Comparison of ENCODE assay signal across 8 cellular contexts in genomic region chr12:9741726-9742125, GRCh38. TPM values are rescaled to one million over a fixed set of nuclear protein-coding genes. Genes with fewer than 3 reads are reported as not detected.
DNase-seq lines count a peak whose midpoint lies in the region; ATAC-seq and TF ChIP-seq lines count a peak whose summit lies in the region.

No MANE protein-coding gene starts in this region.

- peak; percentile 81 for DNase-seq in activated T-helper 1 cell treated with anti-CD3 and anti-CD28 coated beads, Interleukin-12 subunit alpha, Interleukin-12 subunit beta, Interleukin-2, Interleukin-4 antibody, amounts not matched to agents 30 ng/mL and 10 ng/mL and 1 ng/mL, durations not matched to agents 14 hours and 24 hours and 36 hours (ENCODE audit: low spot score)
- peak; percentile 39 to 94 (median 80) for DNase-seq in stimulated activated naive CD4-positive, alpha-beta T cell (lab: John Stamatoyannopoulos, UW)
- DNase-seq in NCI-H1105 treated with DMSO at 0.1 percent for 48 hours (lab: John Stamatoyannopoulos, UW) (no peak), chondrocyte (ENCODE audit: low spot score) (no peak), T1000 (lab: John Stamatoyannopoulos, UW) (no peak)

- H3K4me3 Mint-ChIP-seq in activated T-helper 1 cell treated with anti-CD3 and anti-CD28 coated beads, Interleukin-12 subunit alpha, Interleukin-12 subunit beta, Interleukin-2, Interleukin-4 antibody, amounts not matched to agents 30 ng/mL and 10 ng/mL and 1 ng/mL, durations not matched to agents 14 hours and 24 hours and 36 hours = peak overlapping the region; percentile 70
- no peak overlapping the region for H3K4me3 Mint-ChIP-seq in chondrocyte (ENCODE audit: unreplicated experiment)

- H3K4me3 ChIP-seq in BLaER1 = no peak overlapping the region
- no peak overlapping the region for H3K4me3 ChIP-seq in KMS-11 (IDR thresholded peaks at IDR 0.05; ENCODE audit: insufficient read depth, low read depth, low read length)

- H3K9ac ChIP-seq in BLaER1 (no peak overlapping the region), KMS-11 (no peak overlapping the region; the same call in 1 of the 2 replicates)

- no peak for TF ChIP-seq CTCF in KMS-11 (conservative IDR thresholded peaks at IDR 0.05; ENCODE audit: low read depth, low read length)
- TF ChIP-seq CTCF in chondrocyte (IDR thresholded peaks at IDR 0.05) = no peak

- peaks cover 72% of the 10 kb centered on the region for H3K4me1 Mint-ChIP-seq in activated T-helper 1 cell treated with anti-CD3 and anti-CD28 coated beads, Interleukin-12 subunit alpha, Interleukin-12 subunit beta, Interleukin-2, Interleukin-4 antibody, amounts not matched to agents 30 ng/mL and 10 ng/mL and 1 ng/mL, durations not matched to agents 14 hours and 24 hours and 36 hours (ENCODE audit: low read depth)
- no peaks in the 10 kb centered on the region for H3K4me1 Mint-ChIP-seq in chondrocyte (ENCODE audit: low read depth)

- ATAC-seq in GM21390 (IDR thresholded peaks at IDR 0.05; ENCODE audit: unreplicated experiment) = peak; percentile 74

- H3K27me3 ChIP-seq in BLaER1 (no peaks in the 10 kb centered on the region), KMS-11 (ENCODE audit: insufficient read depth, low read depth) (no peaks in the 10 kb centered on the region)

- no peaks in the 10 kb centered on the region for H3K27me3 Mint-ChIP-seq in activated T-helper 1 cell treated with anti-CD3 and anti-CD28 coated beads, Interleukin-12 subunit alpha, Interleukin-12 subunit beta, Interleukin-2, Interleukin-4 antibody, amounts not matched to agents 30 ng/mL and 10 ng/mL and 1 ng/mL, durations not matched to agents 14 hours and 24 hours and 36 hours (ENCODE audit: insufficient read depth)
- peaks cover 11% of the 10 kb centered on the region for H3K27me3 Mint-ChIP-seq in chondrocyte (ENCODE audit: low read depth)

- peak overlapping the region; percentile 23 for H3K4me2 ChIP-seq in BLaER1
- H3K4me2 ChIP-seq in KMS-11 = peak overlapping the region; percentile 96

- peaks cover 11% of the 10 kb centered on the region for H3K36me3 Mint-ChIP-seq in activated T-helper 1 cell treated with anti-CD3 and anti-CD28 coated beads, Interleukin-12 subunit alpha, Interleukin-12 subunit beta, Interleukin-2, Interleukin-4 antibody, amounts not matched to agents 30 ng/mL and 10 ng/mL and 1 ng/mL, durations not matched to agents 14 hours and 24 hours and 36 hours (ENCODE audit: low read depth)
- H3K36me3 Mint-ChIP-seq in chondrocyte (ENCODE audit: low read depth) = no peaks in the 10 kb centered on the region

- H2AFZ ChIP-seq in KMS-11 (ENCODE audit: low read depth) = no peak overlapping the region; the same call in 1 of the 2 replicates

- no peaks in the 10 kb centered on the region for H3K79me2 ChIP-seq in KMS-11 (ENCODE audit: insufficient read depth, low read depth)

- peaks cover 12% of the 10 kb centered on the region for H3K9me3 Mint-ChIP-seq in activated T-helper 1 cell treated with anti-CD3 and anti-CD28 coated beads, Interleukin-12 subunit alpha, Interleukin-12 subunit beta, Interleukin-2, Interleukin-4 antibody, amounts not matched to agents 30 ng/mL and 10 ng/mL and 1 ng/mL, durations not matched to agents 14 hours and 24 hours and 36 hours
- H3K9me3 Mint-ChIP-seq in chondrocyte (ENCODE audit: low read depth) = no peaks in the 10 kb centered on the region

- H3K9me3 ChIP-seq in BLaER1 = peaks cover 10% of the 10 kb centered on the region

- intact Hi-C loops in activated T-helper 1 cell treated with anti-CD3 and anti-CD28 coated beads, Interleukin-12 subunit alpha, Interleukin-12 subunit beta, Interleukin-2, Interleukin-4 antibody, amounts not matched to agents 30 ng/mL and 10 ng/mL and 1 ng/mL, durations not matched to agents 14 hours and 24 hours and 36 hours (cut with micrococcal nuclease) = loop anchor here (1.0 to 5.0 kb wide), 9 partner anchors 8 to 409 kb away; partner anchors contain the start of gene CLECL1

- no peak overlapping the region for H3K27ac ChIP-seq in BLaER1
- H3K27ac ChIP-seq in KMS-11 = peak overlapping the region; percentile 61

- H4K20me1 ChIP-seq in BLaER1 (no peaks in the 10 kb centered on the region), KMS-11 (ENCODE audit: insufficient read depth) (no peaks in the 10 kb centered on the region)

- peaks cover 47% of the 10 kb centered on the region for H3K4me1 ChIP-seq in BLaER1
- peaks cover 53% of the 10 kb centered on the region for H3K4me1 ChIP-seq in KMS-11 (ENCODE audit: low read depth, poor library complexity, severe bottlenecking)

- peak overlapping the region; percentile 86 for H3K27ac Mint-ChIP-seq in activated T-helper 1 cell treated with anti-CD3 and anti-CD28 coated beads, Interleukin-12 subunit alpha, Interleukin-12 subunit beta, Interleukin-2, Interleukin-4 antibody, amounts not matched to agents 30 ng/mL and 10 ng/mL and 1 ng/mL, durations not matched to agents 14 hours and 24 hours and 36 hours
- H3K27ac Mint-ChIP-seq in chondrocyte (ENCODE audit: unreplicated experiment) = no peak overlapping the region

- H3K36me3 ChIP-seq in BLaER1 = no peaks in the 10 kb centered on the region
- no peaks in the 10 kb centered on the region for H3K36me3 ChIP-seq in KMS-11 (ENCODE audit: insufficient read depth)

RNA-seq across cellular contexts. Expression of gene CLECL1, which starts 8.8 kb away (rescaled TPM):
- 7.6 and 9.1 TPM in 2 replicates for total RNA-seq in activated T-helper 1 cell treated with anti-CD3 and anti-CD28 coated beads, Interleukin-12 subunit alpha, Interleukin-12 subunit beta, Interleukin-2, Interleukin-4 antibody, amounts not matched to agents 30 ng/mL and 10 ng/mL and 1 ng/mL, durations not matched to agents 14 hours and 24 hours and 36 hours
- total RNA-seq in chondrocyte = not detected in 3 replicates

RNA-seq across cellular contexts. Expression of gene CD69, which starts 19.0 kb away (rescaled TPM):
- total RNA-seq in activated T-helper 1 cell treated with anti-CD3 and anti-CD28 coated beads, Interleukin-12 subunit alpha, Interleukin-12 subunit beta, Interleukin-2, Interleukin-4 antibody, amounts not matched to agents 30 ng/mL and 10 ng/mL and 1 ng/mL, durations not matched to agents 14 hours and 24 hours and 36 hours = 90.5 and 93.2 TPM in 2 replicates
- not detected in 3 replicates for total RNA-seq in chondrocyte

Comparison
In these comparisons a context has a peak if more than half of its experiments do, and no peak if none do; other contexts are left out.
1. DNase-seq: peak in activated T-helper 1 cell treated with anti-CD3 and anti-CD28 coated beads, Interleukin-12 subunit alpha, Interleukin-12 subunit beta, Interleukin-2, Interleukin-4 antibody, amounts not matched to agents 30 ng/mL and 10 ng/mL and 1 ng/mL, durations not matched to agents 14 hours and 24 hours and 36 hours (single experiment) and stimulated activated naive CD4-positive, alpha-beta T cell (6 of 6); none in NCI-H1105 treated with DMSO at 0.1 percent for 48 hours (single experiment), chondrocyte (single experiment) and T1000 (single experiment).
2. RNA of gene CD69, which starts 19.0 kb away (total RNA-seq): 90.5 to 93.2 TPM in activated T-helper 1 cell treated with anti-CD3 and anti-CD28 coated beads, Interleukin-12 subunit alpha, Interleukin-12 subunit beta, Interleukin-2, Interleukin-4 antibody, amounts not matched to agents 30 ng/mL and 10 ng/mL and 1 ng/mL, durations not matched to agents 14 hours and 24 hours and 36 hours; not detected in chondrocyte; every median in the first group is over 10 times any median in the second.